Comparison of ENCODE assay signal across 31 cellular contexts in the genomic region with DNA sequence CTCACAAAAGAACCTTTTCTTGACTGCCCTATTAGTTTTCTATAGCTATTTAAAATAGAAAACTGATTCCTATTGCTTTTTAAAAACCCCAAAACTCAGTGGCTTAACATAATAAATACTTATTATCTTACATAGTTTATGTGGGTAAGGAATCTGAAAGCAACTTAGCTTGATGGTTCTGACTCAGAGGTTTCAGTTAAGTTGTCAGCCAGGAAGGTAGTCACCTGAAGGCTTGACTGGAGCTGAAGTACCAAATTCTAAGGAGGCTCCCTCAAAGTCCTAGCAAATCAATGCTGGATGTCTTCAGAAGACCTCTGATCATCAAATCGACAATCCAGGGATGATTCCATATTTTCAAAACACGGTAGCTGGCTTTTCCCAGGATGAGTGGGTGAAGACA.
"Had no signal": no experiment of that assay in that cellular context is flagged by ENCODE, and none has a peak within 500 bp of the region (broad histone marks: within the 10 kb centered on the region; RNA-seq: fewer than 3 reads in every experiment).

No MANE protein-coding gene starts in this region.

- H3K36me3 ChIP-seq: ascending aorta, gastrocnemius medialis, pancreas, sigmoid colon, thyroid gland, upper lobe of left lung, vagina, WERI-Rb-1 had no signal

- DNase-seq: activated CD4-positive, alpha-beta T cell treated with anti-CD3 and anti-CD28 coated beads for 48 hours; activated CD4-positive, alpha-beta T cell treated with anti-CD3 and anti-CD28 coated beads, Interleukin-2, amount 50 U/mL, for 48 hours; activated CD8-positive, alpha-beta memory T cell treated with anti-CD3 and anti-CD28 coated beads for 24 hours; activated effector memory CD4-positive, alpha-beta T cell treated with anti-CD3 and anti-CD28 coated beads, Interleukin-2, amount 50 U/mL, for 16 hours; activated naive CD4-positive, alpha-beta T cell treated with anti-CD3 and anti-CD28 coated beads, Interleukin-2, amount 10 ng/mL, durations not matched to agents 7 days and 5 days; activated naive CD8-positive, alpha-beta T cell treated with anti-CD3 and anti-CD28 coated beads, Interleukin-2, amount 10 ng/mL, durations not matched to agents 7 days and 5 days; activated T-cell treated with anti-CD3 and anti-CD28 coated beads, Interleukin-2, amount 50 U/mL, for 1 hour; central memory CD4-positive, alpha-beta T cell; gastrocnemius medialis; hippocampal formation; midbrain; naive thymus-derived CD4-positive, alpha-beta T cell; pancreas; psoas muscle; sigmoid colon; small intestine; stimulated activated CD4-positive, alpha-beta T cell treated with anti-CD3 and anti-CD28 coated beads, Interleukin-1b, Interleukin-23, amount 100 ng/mL, for 48 hours; stimulated activated CD4-positive, alpha-beta T cell treated with anti-CD3 and anti-CD28 coated beads, Interleukin-4, amount 100 ng/mL, for 4 hours; stimulated activated CD8-positive, alpha-beta memory T cell treated with anti-CD3 and anti-CD28 coated beads, Interleukin-4, amount 100 ng/mL, for 48 hours; stimulated activated naive CD8-positive, alpha-beta T cell treated with anti-CD3 and anti-CD28 coated beads, Interleukin-15, amount 100 ng/mL, for 72 hours; T-helper 17 cell; T1000; thyroid gland; upper lobe of left lung; WERI-Rb-1 had no signal

- H3K9me3 ChIP-seq: ascending aorta, gastrocnemius medialis, pancreas, psoas muscle, sigmoid colon, thyroid gland, upper lobe of left lung, vagina had no signal

- ATAC-seq: activated CD4-positive, CD25-positive, alpha-beta regulatory T cell treated with anti-CD3 and anti-CD28 coated beads, Interleukin-2, amount 50 U/mL, for 24 hours; gastrocnemius medialis; naive thymus-derived CD4-positive, alpha-beta T cell; pancreas; psoas muscle; stimulated activated memory B cell treated with anti-CD40 and anti-IgM and Interleukin-4, amounts not matched to agents 10 μg/mL and 1 μg/mL and 100 μg/mL, for 72 hours; stimulated activated naive CD8-positive, alpha-beta T cell treated with anti-CD3 and anti-CD28 coated beads, Interleukin-15, amount 100 ng/mL, for 72 hours; T-helper 17 cell had no signal

- H3K27ac ChIP-seq: ascending aorta, gastrocnemius medialis, pancreas, psoas muscle, sigmoid colon, thyroid gland, upper lobe of left lung, vagina, WERI-Rb-1 had no signal

- H3K27me3 ChIP-seq: ascending aorta, gastrocnemius medialis, pancreas, sigmoid colon, thyroid gland, upper lobe of left lung, vagina had no signal

- H3K4me3 ChIP-seq: ascending aorta, gastrocnemius medialis, pancreas, psoas muscle, sigmoid colon, thyroid gland, upper lobe of left lung, vagina had no signal

- FAIRE-seq: endothelial cell of umbilical vein, keratinocyte, pancreas, small intestine had no signal

- H3K4me1 ChIP-seq: gastrocnemius medialis, pancreas, psoas muscle, sigmoid colon, thyroid gland, upper lobe of left lung, vagina had no signal
